ENCODE assay signal across 18 cellular contexts in the genomic region with DNA sequence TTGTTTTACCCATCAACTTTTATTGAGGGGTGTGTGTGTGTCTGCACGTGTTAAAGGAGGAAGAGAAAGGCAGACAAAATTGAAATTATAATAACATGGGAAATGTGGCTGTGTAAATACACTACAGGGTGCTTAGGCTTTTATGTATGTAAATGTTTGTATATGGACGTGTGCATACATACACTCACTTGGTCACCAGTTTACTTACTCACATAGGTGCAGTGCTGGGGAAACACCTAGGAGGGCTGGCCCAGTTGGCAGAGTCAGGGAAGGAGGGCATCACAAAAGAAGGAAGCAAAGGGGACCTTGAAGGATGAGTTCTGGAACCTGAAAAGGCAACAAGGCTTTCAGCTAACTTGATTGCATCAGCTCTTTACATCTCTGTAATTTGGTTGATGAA. TPM values are rescaled to one million over a fixed set of nuclear protein-coding genes. Genes with fewer than 3 reads are reported as not detected.
DNase-seq lines count a peak whose midpoint lies in the region; ATAC-seq and TF ChIP-seq lines count a peak whose summit lies in the region.
"Had no signal": no experiment of that assay in that cellular context is flagged by ENCODE, and none has a peak within 500 bp of the region (broad histone marks: within the 10 kb centered on the region; RNA-seq: fewer than 3 reads in every experiment).

No MANE protein-coding gene starts in this region.

- H3K27me3 Mint-ChIP-seq in T-helper 2 cell treated with Interferon-gamma antibody and Interleukin-4, amounts not matched to agents 5 μg/mL and 100 μg/mL, for 36 hours (ENCODE audit: low read depth), result no peaks in the 10 kb centered on the region
- H3K27me3 Mint-ChIP-seq: CD4-positive, CD25-positive, alpha-beta regulatory T cell had no signal

- intact Hi-C loops in colonic mucosa (cut with DNase I) (no loop called here), left colon (cut with DNase I, micrococcal nuclease) (no loop called here)

- H3K9me2 ChIP-seq in Karpas-422 (replicated peaks; ENCODE audit: insufficient read depth, low read length), result no peaks in the 10 kb centered on the region

- no peaks in the 10 kb centered on the region for H3K27me3 ChIP-seq in Karpas-422 (ENCODE audit: low read length)
- H3K27me3 ChIP-seq in colonic mucosa, result no peaks in the 10 kb centered on the region
- H3K27me3 ChIP-seq: BLaER1 treated with 17β-estradiol and CSF1 and Interleukin-3, amounts not matched to agents 10 nM and 100 nM had no signal

- H3K4me1 ChIP-seq in Karpas-422 (ENCODE audit: low read length) (peaks cover 3% of the 10 kb centered on the region; the same call in 1 of the 2 replicates), colonic mucosa (no peaks in the 10 kb centered on the region)
- H3K4me1 ChIP-seq: BLaER1 treated with 17β-estradiol and CSF1 and Interleukin-3, amounts not matched to agents 10 nM and 100 nM had no signal

- peaks cover 38% of the 10 kb centered on the region for H3K79me2 ChIP-seq in Karpas-422 (ENCODE audit: low read length)

- peak; percentile 99 for ATAC-seq in left colon

- H3K36me3 Mint-ChIP-seq in T-helper 2 cell treated with Interferon-gamma antibody and Interleukin-4, amounts not matched to agents 5 μg/mL and 100 μg/mL, for 36 hours (ENCODE audit: low read depth), result peaks cover 27% of the 10 kb centered on the region

- DNase-seq in T-helper 2 cell treated with Interferon-gamma antibody and Interleukin-4, amounts not matched to agents 5 μg/mL and 100 μg/mL, for 36 hours (ENCODE audit: low spot score), result no peak
- DNase-seq in T-helper 2 cell (no peak), Karpas-422 (peak; percentile 19), colonic mucosa (peak; percentile 22), left colon (peak in 1 of 2 donors; percentile 39), SKM-1 (lab: John Stamatoyannopoulos, UW; ENCODE audit: unreplicated experiment) (no peak), A172 (ENCODE audit: low spot score) (no peak)
- no peak for DNase-seq in activated effector memory CD4-positive, alpha-beta T cell treated with Interleukin-2 at 50 U/mL for 16 hours
- DNase-seq: 8988T; ACHN; Calu3; CD4-positive, CD25-positive, alpha-beta regulatory T cell; DMS 273 treated with DMSO at 0.1 percent for 48 hours; DMS79 treated with DMSO at 0.1 percent for 48 hours; EL; GOT3; H9 had no signal

- no peak overlapping the region for H3K4me3 Mint-ChIP-seq in T-helper 2 cell treated with Interferon-gamma antibody and Interleukin-4, amounts not matched to agents 5 μg/mL and 100 μg/mL, for 36 hours
- H3K4me3 Mint-ChIP-seq: CD4-positive, CD25-positive, alpha-beta regulatory T cell; H9 had no signal

- H3K4me1 Mint-ChIP-seq in T-helper 2 cell treated with Interferon-gamma antibody and Interleukin-4, amounts not matched to agents 5 μg/mL and 100 μg/mL, for 36 hours (ENCODE audit: low read depth), result peaks cover 2% of the 10 kb centered on the region
- H3K4me1 Mint-ChIP-seq: H9 had no signal

- H4K20me1 ChIP-seq in Karpas-422 (ENCODE audit: insufficient read depth, low read depth, low read length), result no peaks in the 10 kb centered on the region

- H3K9ac ChIP-seq in Karpas-422 (ENCODE audit: low read length) (no peak overlapping the region), colonic mucosa (ENCODE audit: low read depth in 2 of 2, low read length in 2 of 2) (no peak overlapping the region)
- H3K9ac ChIP-seq: BLaER1 treated with 17β-estradiol and CSF1 and Interleukin-3, amounts not matched to agents 10 nM and 100 nM had no signal

- TF ChIP-seq CTCF in colonic mucosa (IDR thresholded peaks at IDR 0.05), result no peak

- H3K36me3 ChIP-seq in Karpas-422 (ENCODE audit: insufficient read depth, low read length) (peaks cover 37% of the 10 kb centered on the region), colonic mucosa (peaks cover 6% of the 10 kb centered on the region)

- H3K4me3 ChIP-seq in Karpas-422 (ENCODE audit: low read length), result no peak overlapping the region
- H3K4me3 ChIP-seq in colonic mucosa, result no peak overlapping the region
- H3K4me3 ChIP-seq: BLaER1 treated with 17β-estradiol and CSF1 and Interleukin-3, amounts not matched to agents 10 nM and 100 nM had no signal

- no peaks in the 10 kb centered on the region for H3K9me3 ChIP-seq in Karpas-422 (ENCODE audit: low read length)
- H3K9me3 ChIP-seq in colonic mucosa, result no peaks in the 10 kb centered on the region
- H3K9me3 ChIP-seq: BLaER1 treated with 17β-estradiol and CSF1 and Interleukin-3, amounts not matched to agents 10 nM and 100 nM had no signal

- peak overlapping the region; percentile 9 for H3K27ac Mint-ChIP-seq in T-helper 2 cell treated with Interferon-gamma antibody and Interleukin-4, amounts not matched to agents 5 μg/mL and 100 μg/mL, for 36 hours

- H3K27ac ChIP-seq in Karpas-422 (ENCODE audit: low read length) (no peak overlapping the region), colonic mucosa (no peak overlapping the region)
- H3K27ac ChIP-seq: BLaER1 treated with 17β-estradiol and CSF1 and Interleukin-3, amounts not matched to agents 10 nM and 100 nM had no signal

- no peak overlapping the region for H3K4me2 ChIP-seq in Karpas-422 (ENCODE audit: low read depth, low read length, poor library complexity, severe bottlenecking)
- H3K4me2 ChIP-seq: BLaER1 treated with 17β-estradiol and CSF1 and Interleukin-3, amounts not matched to agents 10 nM and 100 nM had no signal

- no peaks in the 10 kb centered on the region for H3K9me3 Mint-ChIP-seq in T-helper 2 cell treated with Interferon-gamma antibody and Interleukin-4, amounts not matched to agents 5 μg/mL and 100 μg/mL, for 36 hours
- H3K9me3 Mint-ChIP-seq: H9 had no signal

- no peak overlapping the region for H2AFZ ChIP-seq in Karpas-422 (ENCODE audit: low read length)

RNA-seq across cellular contexts. Expression of a gene that starts 10.0 kb away (rescaled TPM):
- total RNA-seq in Karpas-422 (2014; rRNA removed; shearing (Covaris generic); ENCODE audit: low replicate concordance), result 46.8 and 73.2 TPM in 2 replicates
- total RNA-seq in colonic mucosa (10 to 100 TPM; 35.5 to 42.2 TPM), left colon (10 to 100 TPM; 43.6 to 46.5 TPM)
- 72.4 and 84.0 TPM in 2 replicates for total RNA-seq in A172 (2014; rRNA removed; shearing (Covaris generic))

Comparison
In these comparisons a context has a peak if more than half of its experiments do, and no peak if none do; other contexts are left out.
1. DNase-seq: peak in Karpas-422 (single experiment) and colonic mucosa (single experiment); none in T-helper 2 cell treated with Interferon-gamma antibody and Interleukin-4, amounts not matched to agents 5 μg/mL and 100 μg/mL, for 36 hours (single experiment), T-helper 2 cell (0 of 5), SKM-1 (single experiment), activated effector memory CD4-positive, alpha-beta T cell treated with Interleukin-2 at 50 U/mL for 16 hours (single experiment) and A172 (single experiment).